7 cellular contexts compared by ENCODE assay signal in the genomic region with DNA sequence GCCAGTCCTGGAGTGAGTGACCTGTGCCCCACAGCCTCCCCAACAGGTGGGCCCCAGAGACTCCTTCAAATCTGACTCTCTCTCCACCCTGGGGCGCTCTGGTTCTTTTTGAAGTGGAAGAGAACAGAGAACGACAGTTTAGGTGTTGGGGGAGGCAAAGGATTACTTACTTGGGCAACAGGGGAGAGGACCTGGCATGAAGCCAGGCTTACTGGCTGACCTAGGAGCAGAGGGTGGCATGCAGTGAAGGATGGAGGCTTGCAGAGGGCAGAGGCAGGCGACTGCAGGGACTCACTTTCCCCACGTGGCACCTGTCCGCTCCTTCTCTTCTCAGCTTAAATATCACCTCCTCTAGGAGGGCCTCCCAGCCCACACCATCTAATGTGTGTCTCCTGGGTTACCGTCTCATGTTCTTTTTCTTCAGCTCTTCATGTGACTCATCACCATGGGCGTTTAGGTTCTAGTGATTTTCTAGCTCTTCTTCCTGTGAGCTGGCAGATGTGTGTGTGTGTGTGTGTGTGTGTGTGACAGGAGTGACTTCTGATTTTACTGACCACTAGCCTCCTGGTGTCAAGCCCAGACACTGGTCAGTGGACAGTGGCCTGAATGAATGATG. TPM values are rescaled to one million over a fixed set of nuclear protein-coding genes. Genes with fewer than 3 reads are reported as not detected.
DNase-seq lines count a peak whose midpoint lies in the region; ATAC-seq and TF ChIP-seq lines count a peak whose summit lies in the region.
"Had no signal": no experiment of that assay in that cellular context is flagged by ENCODE, and none has a peak within 500 bp of the region (broad histone marks: within the 10 kb centered on the region; RNA-seq: fewer than 3 reads in every experiment).

No MANE protein-coding gene starts in this region.

- H3K27me3 ChIP-seq in breast epithelium: no peaks in the 10 kb centered on the region
- no peaks in the 10 kb centered on the region for H3K27me3 ChIP-seq in brain microvascular endothelial cell (replicated peaks)
- H3K27me3 ChIP-seq in sigmoid colon: peaks cover 0 to 18% (median 6%) of the 10 kb centered on the region in 3 donors

- H3K27me3 Mint-ChIP-seq in MCF 10A (ENCODE audit: insufficient read depth, unreplicated experiment): no peaks in the 10 kb centered on the region

- H3K4me1 Mint-ChIP-seq in MCF 10A (ENCODE audit: insufficient read depth, unreplicated experiment): peaks cover 30% of the 10 kb centered on the region

- no peaks in the 10 kb centered on the region for H3K9me3 Mint-ChIP-seq in MCF 10A (ENCODE audit: unreplicated experiment)

- in situ Hi-C loops in brain microvascular endothelial cell (cut with HindIII; ENCODE audit: low pct_ligation_motif_present, low sequenced_read_pairs): no loop called here

- POLR2A ChIA-PET in MCF 10A (lab: Yijun Ruan, JAX): interaction anchor here (0.5 to 2.1 kb wide), 8 partner anchors 8 to 118 kb away, joined by 3 to 26 read pairs (median 4); a partner anchor contains a TSS

- intact Hi-C loops in MCF 10A (cut with micrococcal nuclease) (no loop called here), breast epithelium (cut with DNase I; ENCODE audit: low total_unique reads) (no loop called here), sigmoid colon (cut with DNase I) (no loop called here)

- DNase-seq in MCF 10A (ENCODE audit: unreplicated experiment) (peak; percentile 85), breast epithelium (ENCODE audit: low spot score in 2 of 2) (no peak), brain microvascular endothelial cell (peak; percentile 94), sigmoid colon (no peak)

- no peak for ATAC-seq in HG02840 (IDR thresholded peaks at IDR 0.05; ENCODE audit: low FRiP score, unreplicated experiment)

- H3K4me1 ChIP-seq in breast epithelium (peaks cover 3 to 9% of the 10 kb centered on the region in 2 donors), sigmoid colon (peaks cover 0 to 31% (median 28%) of the 10 kb centered on the region in 4 donors)

- CTCF ChIA-PET in MCF 10A (lab: Yijun Ruan, JAX): interaction anchor here (0.5 to 7.0 kb wide), 21 partner anchors 10 to 113 kb away, joined by 3 to 199 read pairs (median 6); a partner anchor contains a TSS

- no peak overlapping the region for H3K27ac Mint-ChIP-seq in MCF 10A (ENCODE audit: low read depth, unreplicated experiment)

- no peak overlapping the region for H3K27ac ChIP-seq in breast epithelium
- H3K27ac ChIP-seq in brain microvascular endothelial cell: peak overlapping the region; percentile 27
- peak overlapping the region; percentile 29 for H3K27ac ChIP-seq in temporal lobe (ENCODE audit: low read depth, low read length)
- H3K27ac ChIP-seq in sigmoid colon: no peak overlapping the region
- H3K27ac ChIP-seq: thoracic aorta had no signal

- TF ChIP-seq CTCF in MCF 10A (IDR thresholded peaks at IDR 0.05; ENCODE audit: unreplicated experiment): no peak
- no peak for TF ChIP-seq CTCF in breast epithelium (IDR thresholded peaks at IDR 0.05)
- no peak for TF ChIP-seq CTCF in brain microvascular endothelial cell (IDR thresholded peaks at IDR 0.05; ENCODE audit: low read depth, low read length, missing control alignments)
- TF ChIP-seq CTCF in sigmoid colon (IDR thresholded peaks at IDR 0.05): no peak

- no peak overlapping the region for H3K4me3 ChIP-seq in breast epithelium
- no peak overlapping the region for H3K4me3 ChIP-seq in brain microvascular endothelial cell (ENCODE audit: low read depth, low read length)
- H3K4me3 ChIP-seq in sigmoid colon: no peak overlapping the region
- H3K4me3 ChIP-seq: thoracic aorta had no signal

- no peak for TF ChIP-seq EP300 in sigmoid colon (IDR thresholded peaks at IDR 0.05)

- H3K4me3 Mint-ChIP-seq in MCF 10A (ENCODE audit: unreplicated experiment): no peak overlapping the region

- BruUV-seq in MCF 10A (replicated peaks; lab: Mats Ljungman, UMichigan): no TSS peak

- TF ChIP-seq POLR2A in breast epithelium (IDR thresholded peaks at IDR 0.05) (no peak), sigmoid colon (IDR thresholded peaks at IDR 0.05) (no peak)

- no peaks in the 10 kb centered on the region for H3K36me3 Mint-ChIP-seq in MCF 10A (ENCODE audit: insufficient read depth, unreplicated experiment)

- H3K9me3 ChIP-seq in breast epithelium: no peaks in the 10 kb centered on the region
- no peaks in the 10 kb centered on the region for H3K9me3 ChIP-seq in sigmoid colon
- H3K9me3 ChIP-seq: thoracic aorta had no signal

- H3K36me3 ChIP-seq in breast epithelium (no peaks in the 10 kb centered on the region), brain microvascular endothelial cell (replicated peaks) (no peaks in the 10 kb centered on the region), sigmoid colon (no peaks in the 10 kb centered on the region)
- H3K36me3 ChIP-seq: thoracic aorta had no signal

- 44 to 46% methylated on average over 7 of the region's 7 CpGs for WGBS in sigmoid colon, 2 donors

RNA-seq across cellular contexts. Expression of a gene that starts 15.5 kb away (rescaled TPM):
- total RNA-seq in MCF 10A (2022) (15.2 and 18.6 TPM in 2 replicates), breast epithelium (10 to 100 TPM; 44.0 to 67.5 (median 61.3) TPM), temporal lobe (10.6 TPM), sigmoid colon (100 to 1,000 TPM in 3 of 4 donors, 10 to 100 TPM in 1; 82.3 to 169 (median 116) TPM)
- 10 to 100 TPM; 10.9 to 36.7 (median 23.4) TPM for polyA plus RNA-seq in sigmoid colon

RNA-seq across cellular contexts. Expression of a gene that starts 15.9 kb away (rescaled TPM):
- total RNA-seq in MCF 10A (2022): 0.27 and 0.58 TPM in 2 replicates
- 1 to 10 TPM in 1 of 3 donors, under 1 TPM in 2; 0.48 to 2.3 (median 0.66) TPM for total RNA-seq in breast epithelium
- 3.2 TPM for total RNA-seq in temporal lobe
- 1 to 10 TPM in 3 of 4 donors, under 1 TPM in 1; 0.16 to 2.4 (median 1.3) TPM for total RNA-seq in sigmoid colon
- polyA plus RNA-seq in sigmoid colon: under 1 TPM in 2 of 3 donors, not detected in 1; 0.60 to 0.70 TPM

RNA-seq across cellular contexts. Expression of a gene that starts 16.0 kb away (rescaled TPM):
- total RNA-seq in MCF 10A (2022): 39.4 and 55.2 TPM in 2 replicates
- 10 to 100 TPM; 63.7 to 90.4 (median 75.7) TPM for total RNA-seq in breast epithelium
- 45.2 TPM for total RNA-seq in temporal lobe
- total RNA-seq in sigmoid colon: 10 to 100 TPM; 17.5 to 57.1 (median 43.5) TPM
- 10 to 100 TPM in 2 of 3 donors, 1 to 10 TPM in 1; 9.5 to 16.9 (median 11.4) TPM for polyA plus RNA-seq in sigmoid colon

RNA-seq across cellular contexts. Expression of a gene that starts 27.7 kb away (rescaled TPM):
- total RNA-seq in MCF 10A (2022) (19.1 and 27.9 TPM in 2 replicates), breast epithelium (1 to 10 TPM; 3.4 to 7.5 (median 5.3) TPM), temporal lobe (6.9 TPM), sigmoid colon (1 to 10 TPM; 3.3 to 4.6 (median 4.1) TPM)
- 1 to 10 TPM; 2.4 to 9.0 (median 2.8) TPM for polyA plus RNA-seq in sigmoid colon

RNA-seq across cellular contexts. Expression of a gene that starts 27.8 kb away (rescaled TPM):
- 63.4 and 64.8 TPM in 2 replicates for total RNA-seq in MCF 10A (2022)
- total RNA-seq in breast epithelium: 100 to 1,000 TPM in 1 of 3 donors, 10 to 100 TPM in 2; 75.4 to 104 (median 84.6) TPM
- total RNA-seq in temporal lobe: 29.3 TPM
- 100 to 1,000 TPM in 1 of 4 donors, 10 to 100 TPM in 3; 81.3 to 119 (median 91.7) TPM for total RNA-seq in sigmoid colon
- polyA plus RNA-seq in sigmoid colon: 100 to 1,000 TPM in 1 of 3 donors, 10 to 100 TPM in 2; 73.8 to 111 (median 78.7) TPM

Comparison
In these comparisons a context has a peak if more than half of its experiments do, and no peak if none do; other contexts are left out.
1. DNase-seq: peak in MCF 10A (single experiment) and brain microvascular endothelial cell (single experiment); none in breast epithelium (0 of 2) and sigmoid colon (single experiment).
2. H3K27ac ChIP-seq: peak in brain microvascular endothelial cell (single experiment) and temporal lobe (single experiment); none in breast epithelium (0 of 2) and sigmoid colon (0 of 4).